In genomic region chr13:40793339-40793738, GRCh38 we compare ENCODE assay signal across 22 cellular contexts.
"Had no signal": no experiment of that assay in that cellular context is flagged by ENCODE, and none has a peak within 500 bp of the region (broad histone marks: within the 10 kb centered on the region; RNA-seq: fewer than 3 reads in every experiment).

No MANE protein-coding gene starts in this region.

- H3K9me3 ChIP-seq: colonic mucosa, psoas muscle, stomach, thoracic aorta, transverse colon had no signal

- ATAC-seq: foreskin keratinocyte; left cardiac atrium; left ventricle myocardium superior; naive thymus-derived CD4-positive, alpha-beta T cell; psoas muscle had no signal

- H3K27me3 Mint-ChIP-seq: naive thymus-derived CD4-positive, alpha-beta T cell had no signal

- H3K36me3 ChIP-seq: colonic mucosa, transverse colon had no signal

- H3K4me1 ChIP-seq: colonic mucosa, parathyroid adenoma had no signal

- H3K27ac ChIP-seq: colonic mucosa, foreskin keratinocyte, parathyroid adenoma, psoas muscle, stomach, thoracic aorta, transverse colon had no signal

- DNase-seq: colonic mucosa; effector CD4-positive, alpha-beta T cell; endodermal cell; erythroblast; foreskin keratinocyte; head of caudate nucleus; kidney; left cardiac atrium; left ventricle myocardium superior; naive thymus-derived CD4-positive, alpha-beta T cell; nephron progenitor cell; psoas muscle; retina; small intestine; stimulated activated CD4-positive, alpha-beta T cell treated with anti-CD3 and anti-CD28 coated beads, Interleukin-12 subunit alpha, Interleukin-12 subunit beta, amount 100 ng/mL, for 4 hours; stimulated activated naive CD4-positive, alpha-beta T cell; stomach; substantia nigra; transverse colon had no signal

- H3K4me3 ChIP-seq: colonic mucosa, hepatocyte, psoas muscle, stomach, thoracic aorta, transverse colon had no signal

- H3K9me3 Mint-ChIP-seq: endodermal cell; naive thymus-derived CD4-positive, alpha-beta T cell; nephron progenitor cell had no signal

- H3K4me1 Mint-ChIP-seq: endodermal cell had no signal

- H3K27me3 ChIP-seq: colonic mucosa, foreskin keratinocyte, hepatocyte, stomach, transverse colon had no signal

- H3K4me3 Mint-ChIP-seq: endodermal cell; naive thymus-derived CD4-positive, alpha-beta T cell; nephron progenitor cell had no signal

- H3K27ac Mint-ChIP-seq: endodermal cell, nephron progenitor cell had no signal
